8 cellular contexts compared by ENCODE assay signal in the genomic region with DNA sequence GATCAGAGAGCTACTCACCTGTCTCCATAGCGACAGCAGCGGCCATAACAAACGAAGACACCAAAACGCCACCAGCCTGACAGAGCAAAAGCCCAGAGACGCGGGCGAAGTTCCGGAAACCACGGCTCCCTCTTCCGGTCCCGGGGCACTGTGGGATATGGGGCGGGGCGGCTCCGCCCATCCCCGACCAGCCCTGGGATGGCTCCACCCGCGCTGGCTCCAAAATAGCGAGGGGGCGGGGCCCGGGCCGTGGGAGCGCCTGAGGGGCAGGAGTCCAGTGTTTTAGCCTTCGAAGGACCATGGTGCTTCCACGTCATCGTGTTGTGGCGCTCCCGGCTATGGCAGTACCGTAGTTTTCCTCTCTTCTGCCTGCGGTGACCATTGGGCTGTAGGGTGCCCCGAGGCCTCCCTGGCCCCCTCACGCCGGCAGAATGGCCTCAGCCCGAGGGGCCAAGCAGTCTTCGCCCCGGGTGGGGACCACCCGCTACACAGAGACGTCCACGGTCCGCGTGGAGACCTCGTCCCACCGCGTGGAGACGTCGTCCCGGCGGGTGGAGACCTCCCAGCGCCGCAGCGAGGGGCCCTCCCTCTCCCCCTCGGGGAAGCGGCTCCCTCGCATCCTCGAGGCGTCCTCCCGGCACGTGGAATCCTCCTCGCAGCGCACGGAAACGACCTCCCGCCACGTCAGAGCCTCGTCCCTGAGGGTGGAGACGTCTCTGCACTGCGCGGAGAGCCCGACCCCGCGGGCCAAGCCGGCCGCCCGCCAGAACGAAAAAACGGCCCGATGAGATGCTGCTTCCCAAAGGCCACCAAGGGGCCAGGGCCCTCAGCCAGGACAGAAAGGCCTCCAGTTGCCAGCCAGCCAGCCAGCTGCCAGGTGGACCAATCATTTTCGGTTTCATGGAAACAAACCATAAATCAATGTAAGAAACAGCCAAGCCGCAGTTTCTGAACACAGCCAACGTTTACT. TPM values are rescaled to one million over a fixed set of nuclear protein-coding genes. Genes with fewer than 3 reads are reported as not detected.
DNase-seq lines count a peak whose midpoint lies in the region; FAIRE-seq and TF ChIP-seq lines count a peak whose summit lies in the region.

Gene C17orf100, plus strand, starts transcription at position 280 of the 970 bp plus-strand sequence. Its CDS starts 152 bp downstream, at position 432.
Gene MED31, minus strand, starts transcription at position 123 of the 970 bp plus-strand sequence. Its CDS starts 77 bp downstream, at position 46.

- no peaks in the 10 kb centered on the region for H3K9me3 Mint-ChIP-seq in activated naive CD4-positive, alpha-beta T cell treated with anti-CD3 and anti-CD28 coated beads for 36 hours

- H3K14ac ChIP-seq in neuronal stem cell (ENCODE audit: low read length): no peak within 1 kb of the TSS

- peak within 1 kb of the TSS; percentile 96 for H3K27ac Mint-ChIP-seq in activated naive CD4-positive, alpha-beta T cell treated with anti-CD3 and anti-CD28 coated beads for 36 hours

- DNase-seq in MV-4-11 (lab: John Stamatoyannopoulos, UW): peak; percentile 94
- DNase-seq in SJSA1 (ENCODE audit: low read depth in 1 of 2, low spot score in 2 of 2): peak; percentile 95 to 96
- DNase-seq in activated naive CD4-positive, alpha-beta T cell treated with anti-CD3 and anti-CD28 coated beads for 36 hours: peak; percentile 96
- peak; percentile 95 to 97 for DNase-seq in frontal cortex (ENCODE audit: low spot score in 2 of 2)
- DNase-seq in neuronal stem cell (ENCODE audit: low spot score): peak; percentile 83

- peak; percentile 92 for FAIRE-seq in G401.6 (lab: Jason Lieb, UNC)
- FAIRE-seq in frontal cortex (lab: Jason Lieb, UNC): no peak

- H3K4me3 ChIP-seq in HEK293 (ENCODE audit: low read depth, low read length) (peak within 1 kb of the TSS; percentile 60), SJSA1 (peak within 1 kb of the TSS; percentile 79), neuronal stem cell (ENCODE audit: low read length in 2 of 2) (peak within 1 kb of the TSS; percentile 83 to 84), subcutaneous abdominal adipose tissue (ENCODE audit: low read depth in 1 of 5, low read length in 5 of 5) (peak within 1 kb of the TSS; percentile 76 to 98 (median 93))

- H3K4ac ChIP-seq in neuronal stem cell (ENCODE audit: low read length): peak within 1 kb of the TSS; percentile 81

- H3K4me3 Mint-ChIP-seq in activated naive CD4-positive, alpha-beta T cell treated with anti-CD3 and anti-CD28 coated beads for 36 hours: peak within 1 kb of the TSS; percentile 96

- peak within 1 kb of the TSS; percentile 72 for H3K4me2 ChIP-seq in neuronal stem cell (ENCODE audit: insufficient read depth, low read length, poor library complexity, severe bottlenecking)

- H3K27me3 ChIP-seq in SJSA1 (replicated peaks) (no peaks in the 10 kb centered on the region), neuronal stem cell (ENCODE audit: control insufficient read depth in 3 of 3, insufficient read depth in 3 of 3, low read depth in 1 of 3, low read length in 3 of 3) (peaks cover 0 to 20% (median 19%) of the 10 kb centered on the region in 3 experiments), subcutaneous abdominal adipose tissue (ENCODE audit: control insufficient read depth in 5 of 5, insufficient read depth in 4 of 5, low read length in 5 of 5) (peaks cover 9 to 18% (median 11%) of the 10 kb centered on the region in 5 donors)

- no peak within 1 kb of the TSS for H4K91ac ChIP-seq in neuronal stem cell (ENCODE audit: low read depth, low read length, poor library complexity)

- CTCF ChIA-PET in HEK293 (lab: Yijun Ruan, JAX): interaction anchor here (0.6 to 1.1 kb wide), 3 partner anchors 11 to 400 kb away, joined by 3 read pairs; partner anchors contain the start of gene KIAA0753
- CTCF ChIA-PET in activated naive CD4-positive, alpha-beta T cell treated with anti-CD3 and anti-CD28 coated beads for 36 hours (lab: Charles Lee): interaction anchor here (1.1 kb wide), 1 partner anchor 13 kb away, joined by 3 read pairs; no protein-coding TSS in a partner anchor

- H4K8ac ChIP-seq in neuronal stem cell (ENCODE audit: low read depth, low read length): peak within 1 kb of the TSS; percentile 89

- H3K79me1 ChIP-seq in neuronal stem cell (ENCODE audit: low read depth, low read length): peaks cover 4% of the 10 kb centered on the region

- H3K9me3 ChIP-seq in HEK293 (ENCODE audit: control insufficient read depth, insufficient read depth, low read depth, low read length) (no peaks in the 10 kb centered on the region), SJSA1 (replicated peaks) (peaks cover 5% of the 10 kb centered on the region), neuronal stem cell (replicated peaks in 1 of 2; ENCODE audit: control insufficient read depth in 2 of 2, insufficient read depth in 1 of 2, low read depth in 1 of 2, low read length in 2 of 2) (peaks cover 0 to 3% of the 10 kb centered on the region in 2 donors), subcutaneous abdominal adipose tissue (ENCODE audit: control insufficient read depth in 5 of 5, low read length in 5 of 5) (peaks cover 0 to 2% (median 0%) of the 10 kb centered on the region in 5 donors)

- peak within 1 kb of the TSS; percentile 93 for H3K18ac ChIP-seq in neuronal stem cell (ENCODE audit: low read length)

- peak within 1 kb of the TSS; percentile 82 for H3K9ac ChIP-seq in neuronal stem cell (ENCODE audit: low read depth, low read length, poor library complexity)
- peak within 1 kb of the TSS; percentile 60 to 94 (median 90) for H3K9ac ChIP-seq in subcutaneous abdominal adipose tissue (ENCODE audit: low read length in 5 of 5)

- H3K36me3 ChIP-seq in HEK293 (ENCODE audit: control insufficient read depth in 2 of 2, insufficient read depth in 1 of 2, low read length in 2 of 2) (peaks cover 19 to 43% of the 10 kb centered on the region in 2 experiments), SJSA1 (peaks cover 21% of the 10 kb centered on the region), neuronal stem cell (replicated peaks in 1 of 2; ENCODE audit: control insufficient read depth in 2 of 2, insufficient read depth in 2 of 2, low read length in 2 of 2) (peaks cover 3 to 36% of the 10 kb centered on the region in 2 donors), subcutaneous abdominal adipose tissue (ENCODE audit: control insufficient read depth in 5 of 5, insufficient read depth in 5 of 5, low read length in 5 of 5) (peaks cover 12 to 22% (median 18%) of the 10 kb centered on the region in 5 donors)

- H2BK15ac ChIP-seq in neuronal stem cell (ENCODE audit: low read length): peak within 1 kb of the TSS; percentile 95

- peaks cover 19% of the 10 kb centered on the region for H3K36me3 Mint-ChIP-seq in activated naive CD4-positive, alpha-beta T cell treated with anti-CD3 and anti-CD28 coated beads for 36 hours (ENCODE audit: low read depth)

- H3K27ac ChIP-seq in HEK293 (ENCODE audit: extremely low read depth, low read depth, low read length): peak within 1 kb of the TSS; percentile 83
- peak within 1 kb of the TSS; percentile 97 for H3K27ac ChIP-seq in SJSA1
- peak within 1 kb of the TSS; percentile 83 for H3K27ac ChIP-seq in neuronal stem cell (replicated peaks; ENCODE audit: low read length)
- peak within 1 kb of the TSS; percentile 88 for H3K27ac ChIP-seq in subcutaneous abdominal adipose tissue (ENCODE audit: low read depth, low read length)

- H2AK5ac ChIP-seq in neuronal stem cell (ENCODE audit: low read depth, low read length): peak within 1 kb of the TSS; percentile 97

- H3K4me1 ChIP-seq in HEK293 (ENCODE audit: control insufficient read depth, insufficient read depth, low read length) (peaks cover 25% of the 10 kb centered on the region), SJSA1 (replicated peaks) (peaks cover 22% of the 10 kb centered on the region), neuronal stem cell (ENCODE audit: control insufficient read depth in 2 of 2, insufficient read depth in 1 of 2, low read depth in 1 of 2, low read length in 2 of 2) (peaks cover 17 to 34% of the 10 kb centered on the region in 2 donors), subcutaneous abdominal adipose tissue (ENCODE audit: control insufficient read depth in 5 of 5, insufficient read depth in 5 of 5, low read length in 5 of 5) (peaks cover 3 to 38% (median 26%) of the 10 kb centered on the region in 5 donors)

- peak within 1 kb of the TSS; percentile 62 for H2BK5ac ChIP-seq in neuronal stem cell (ENCODE audit: low read length)

- intact Hi-C loops in activated naive CD4-positive, alpha-beta T cell treated with anti-CD3 and anti-CD28 coated beads for 36 hours (cut with micrococcal nuclease): loop anchor here (1.0 to 5.0 kb wide), 5 partner anchors 11 to 1069 kb away; partner anchors contain the start of genes KIAA0753, NLRP1 and XAF1

- peak; percentile 51; the same call in 1 of the 2 replicates for TF ChIP-seq CTCF in HEK293 (tag by site-specific recombination; IDR thresholded peaks at IDR 0.05)

- H2BK120ac ChIP-seq in neuronal stem cell (ENCODE audit: low read depth, low read length): peak within 1 kb of the TSS; percentile 85

- H3K4me1 Mint-ChIP-seq in activated naive CD4-positive, alpha-beta T cell treated with anti-CD3 and anti-CD28 coated beads for 36 hours (ENCODE audit: low read depth): peaks cover 59% of the 10 kb centered on the region

- H2BK12ac ChIP-seq in neuronal stem cell (ENCODE audit: low read length): peak within 1 kb of the TSS; percentile 96

- H3K23ac ChIP-seq in neuronal stem cell (ENCODE audit: low read depth, low read length, poor library complexity): peak within 1 kb of the TSS; percentile 77

- H3K27me3 Mint-ChIP-seq in activated naive CD4-positive, alpha-beta T cell treated with anti-CD3 and anti-CD28 coated beads for 36 hours (ENCODE audit: low read depth): no peaks in the 10 kb centered on the region

- POLR2A ChIA-PET in HEK293 (lab: Yijun Ruan, JAX): interaction anchor here (0.5 to 1.7 kb wide), 8 partner anchors 10 to 1160 kb away, joined by 3 to 26 read pairs (median 4); partner anchors contain the start of genes PIMREG and TXNDC17

- WGBS in neuronal stem cell (ENCODE audit: extremely low coverage in 2 of 2, insufficient read length in 2 of 2, insufficient replicate concordance in 1 of 2), 2 donors: no CpG with 5 or more reads among the region's 79 CpGs

- peak within 1 kb of the TSS; percentile 96 for H2AFZ ChIP-seq in neuronal stem cell (ENCODE audit: low read length)

TF ChIP-seq in HEK293, 187 proteins besides CTCF, POLR2A, EP300 and RAD21 (continues in another document):
- TF ChIP-seq ZEB2 (tag by site-specific recombination; IDR thresholded peaks at IDR 0.05): 0 out of 2 replicates have a peak, but pooled peaks have one; percentile 25

RNA-seq across cellular contexts. Expression of gene C17orf100, which starts in this region (rescaled TPM):
- total RNA-seq in SJSA1 (2014; rRNA removed; shearing (Covaris generic)): 0.84 and 0.88 TPM in 2 replicates
- total RNA-seq in activated naive CD4-positive, alpha-beta T cell treated with anti-CD3 and anti-CD28 coated beads for 36 hours: 1 to 10 TPM in 1 of 2 experiments, under 1 TPM in 1; 0.99 to 1.2 TPM
- total RNA-seq in frontal cortex: 2.9 TPM
- polyA plus RNA-seq in neuronal stem cell (2013, experiment 1 of 2): 7.5 TPM
- 7.7 TPM for polyA plus RNA-seq in neuronal stem cell (2013, experiment 2 of 2)

RNA-seq across cellular contexts. Expression of gene MED31, which starts in this region (rescaled TPM):
- total RNA-seq in SJSA1 (2014; rRNA removed; shearing (Covaris generic)): 12.8 and 47.9 TPM in 2 replicates
- 10 to 100 TPM; 21.7 to 22.5 TPM for total RNA-seq in activated naive CD4-positive, alpha-beta T cell treated with anti-CD3 and anti-CD28 coated beads for 36 hours
- total RNA-seq in frontal cortex: 19.2 TPM
- 39.1 TPM for polyA plus RNA-seq in neuronal stem cell (2013, experiment 1 of 2)
- 41.1 TPM for polyA plus RNA-seq in neuronal stem cell (2013, experiment 2 of 2)

Comparison
In these comparisons a context has a peak if more than half of its experiments do, and no peak if none do; other contexts are left out.
1. Peak in every context shown above with its lines: DNase-seq, H3K4me3 ChIP-seq and H3K27ac ChIP-seq.